1 cellular context compared by ENCODE assay signal in genomic region chr11:75350743-75351540, GRCh38.
A peak's percentile ranks its signal among the peaks of the same experiment; 100 is the strongest.
TF ChIP-seq lines count a peak whose summit lies in the region.

No MANE protein-coding gene starts in this region.

TF ChIP-seq in HepG2, 621 proteins besides CTCF, POLR2A, EP300 and RAD21 (continued from another document and continues in another):
- TF ChIP-seq CEBPZ (IDR thresholded peaks at IDR 0.05; ENCODE audit: low read length) (no peak), SSRP1 (CRISPR knock-in tag; IDR thresholded peaks at IDR 0.05) (no peak), ZNF556 (CRISPR knock-in tag; IDR thresholded peaks at IDR 0.05; ENCODE audit: borderline replicate concordance) (no peak; the same call in 1 of the 2 replicates), GMEB2 (CRISPR knock-in tag; IDR thresholded peaks at IDR 0.05; ENCODE audit: low read depth) (no peak), NR2F2 (IDR thresholded peaks at IDR 0.05; ENCODE audit: borderline replicate concordance, low read depth) (no peak), TFE3 (CRISPR knock-in tag; IDR thresholded peaks at IDR 0.05) (0 out of 2 replicates have a peak, but pooled peaks have one; percentile 9), ZNF7 (CRISPR knock-in tag; IDR thresholded peaks at IDR 0.05) (no peak), ZXDC (CRISPR knock-in tag; IDR thresholded peaks at IDR 0.05) (no peak), NRL (CRISPR knock-in tag; IDR thresholded peaks at IDR 0.05; ENCODE audit: borderline replicate concordance) (0 out of 2 replicates have a peak, but pooled peaks have one; percentile 62), SKI (IDR thresholded peaks at IDR 0.05; ENCODE audit: partially characterized antibody) (no peak), IKZF5 (CRISPR knock-in tag; IDR thresholded peaks at IDR 0.05) (peak; percentile 7; the same call in 1 of the 2 replicates), MEF2D (CRISPR knock-in tag; IDR thresholded peaks at IDR 0.05) (no peak), HOMEZ (CRISPR knock-in tag; IDR thresholded peaks at IDR 0.05; ENCODE audit: low read depth) (no peak), SRF (IDR thresholded peaks at IDR 0.05; ENCODE audit: low read depth, low read length) (no peak), ZSCAN30 (CRISPR knock-in tag; IDR thresholded peaks at IDR 0.05) (no peak), ZNF33B (CRISPR knock-in tag; IDR thresholded peaks at IDR 0.05) (no peak), THAP11 (CRISPR knock-in tag; IDR thresholded peaks at IDR 0.05) (no peak), FOSL1 (CRISPR knock-in tag; IDR thresholded peaks at IDR 0.05; ENCODE audit: borderline replicate concordance) (no peak), YY1 (IDR thresholded peaks at IDR 0.05; ENCODE audit: insufficient read depth, insufficient replicate concordance, low read depth, low read length) (no peak), ZNF235 (CRISPR knock-in tag; IDR thresholded peaks at IDR 0.05; ENCODE audit: borderline replicate concordance) (no peak), SIX4 (CRISPR knock-in tag; IDR thresholded peaks at IDR 0.05) (no peak), ZNF460 (CRISPR knock-in tag; IDR thresholded peaks at IDR 0.05; ENCODE audit: borderline replicate concordance) (no peak), ZNF280B (CRISPR knock-in tag; IDR thresholded peaks at IDR 0.05; ENCODE audit: borderline replicate concordance) (no peak), ELF1 (CRISPR knock-in tag; IDR thresholded peaks at IDR 0.05) (no peak), TBL1XR1 (IDR thresholded peaks at IDR 0.05; ENCODE audit: borderline replicate concordance, low read length, partially characterized antibody) (no peak), MTF1 (CRISPR knock-in tag; IDR thresholded peaks at IDR 0.05) (no peak), CC2D1A (CRISPR knock-in tag; IDR thresholded peaks at IDR 0.05) (no peak), ZNF713 (CRISPR knock-in tag; IDR thresholded peaks at IDR 0.05) (no peak), MXD1 (CRISPR knock-in tag; IDR thresholded peaks at IDR 0.05) (0 out of 2 replicates have a peak, but pooled peaks have one; percentile 24), KLF11 (CRISPR knock-in tag; IDR thresholded peaks at IDR 0.05) (no peak), AKAP8 (CRISPR knock-in tag; IDR thresholded peaks at IDR 0.05) (no peak), KLF13 (CRISPR knock-in tag; IDR thresholded peaks at IDR 0.05) (peak; percentile 54; the same call in 1 of the 2 replicates), NR2F6 (IDR thresholded peaks at IDR 0.05) (no peak), NR2F6 (CRISPR knock-in tag; IDR thresholded peaks at IDR 0.05) (no peak), ZNF557 (CRISPR knock-in tag; IDR thresholded peaks at IDR 0.05) (no peak), FOXP4 (CRISPR knock-in tag; IDR thresholded peaks at IDR 0.05) (peak; percentile 8; the same call in 1 of the 2 replicates), ZFP36L2 (CRISPR knock-in tag; IDR thresholded peaks at IDR 0.05) (no peak), ZNF136 (CRISPR knock-in tag; IDR thresholded peaks at IDR 0.05; ENCODE audit: low read depth) (no peak), GPN1 (CRISPR knock-in tag; IDR thresholded peaks at IDR 0.05; ENCODE audit: borderline replicate concordance) (no peak), NR1H2 (CRISPR knock-in tag; IDR thresholded peaks at IDR 0.05; ENCODE audit: borderline replicate concordance, low read depth) (no peak), WIZ (CRISPR knock-in tag; IDR thresholded peaks at IDR 0.05) (no peak), ZNF432 (CRISPR knock-in tag; IDR thresholded peaks at IDR 0.05; ENCODE audit: borderline replicate concordance) (no peak), ATF7-NPFF (CRISPR knock-in tag; IDR thresholded peaks at IDR 0.05; ENCODE audit: low read depth) (no peak), FOXO1 (CRISPR knock-in tag; IDR thresholded peaks at IDR 0.05) (0 out of 2 replicates have a peak, but pooled peaks have one; percentile 16), KAT8 (CRISPR knock-in tag; IDR thresholded peaks at IDR 0.05) (no peak), GMEB1 (CRISPR knock-in tag; IDR thresholded peaks at IDR 0.05; ENCODE audit: borderline replicate concordance) (no peak), ZNF674 (CRISPR knock-in tag; IDR thresholded peaks at IDR 0.05; ENCODE audit: low read depth) (no peak), ZNF446 (CRISPR knock-in tag; IDR thresholded peaks at IDR 0.05) (0 out of 2 replicates have a peak, but pooled peaks have one; percentile 75)
